In genomic region chr19:55636723-55637122, GRCh38 we compare ENCODE assay signal across 12 cellular contexts. TPM values are rescaled to one million over a fixed set of nuclear protein-coding genes. Genes with fewer than 3 reads are reported as not detected.
DNase-seq lines count a peak whose midpoint lies in the region; ATAC-seq and TF ChIP-seq lines count a peak whose summit lies in the region.
"Had no signal": no experiment of that assay in that cellular context is flagged by ENCODE, and none has a peak within 500 bp of the region (broad histone marks: within the 10 kb centered on the region; RNA-seq: fewer than 3 reads in every experiment).

No MANE protein-coding gene starts in this region.

- WGBS in neuronal stem cell (ENCODE audit: extremely low coverage in 2 of 2, insufficient read length in 2 of 2, insufficient replicate concordance in 1 of 2), 2 donors: no CpG with 5 or more reads among the region's 4 CpGs
- WGBS in gastroesophageal sphincter (ENCODE audit: low coverage in 1 of 2), 2 donors: 71 to 100% methylated on average over 1 to 4 of the region's 4 CpGs

- intact Hi-C loops in Caco-2 (cut with micrococcal nuclease; ENCODE audit: unreplicated experiment): loop anchor here (10.0 kb wide), 1 partner anchor 252 kb away; the partner anchor contains the start of genes RPL28 and TMEM238
- intact Hi-C loops in breast epithelium (cut with DNase I; ENCODE audit: low total_unique reads): no loop called here

- CTCF ChIA-PET in Caco-2 (lab: Charles Lee): interaction anchor here (0.6 kb wide), 1 partner anchor 212 kb away, joined by 3 read pairs; no protein-coding TSS in a partner anchor

- peaks cover 42% of the 10 kb centered on the region for H3K4me1 Mint-ChIP-seq in Caco-2 (ENCODE audit: low read depth, unreplicated experiment)

- no peak overlapping the region for H2BK5ac ChIP-seq in neuronal stem cell (ENCODE audit: low read length)

- H3K79me1 ChIP-seq in neuronal stem cell (ENCODE audit: low read depth, low read length): peaks cover 26% of the 10 kb centered on the region

- no peak overlapping the region for H4K8ac ChIP-seq in neuronal stem cell (ENCODE audit: low read depth, low read length)

- H3F3A ChIP-seq in Loucy (ENCODE audit: low read depth): no peaks in the 10 kb centered on the region

- H3K4me2 ChIP-seq in Loucy (ENCODE audit: low read depth, low read length, poor library complexity, severe bottlenecking): peak overlapping the region; percentile 99
- no peak overlapping the region for H3K4me2 ChIP-seq in neuronal stem cell (ENCODE audit: insufficient read depth, low read length, poor library complexity, severe bottlenecking)

- in situ Hi-C loops in brain microvascular endothelial cell (cut with HindIII; ENCODE audit: low pct_ligation_motif_present, low sequenced_read_pairs): no loop called here

- no peak overlapping the region for H2BK15ac ChIP-seq in neuronal stem cell (ENCODE audit: low read length)

- peak overlapping the region; percentile 99 to 100 for H3K27ac ChIP-seq in breast epithelium
- no peak overlapping the region for H3K27ac ChIP-seq in neuronal stem cell (replicated peaks; ENCODE audit: low read length)
- H3K27ac ChIP-seq in brain microvascular endothelial cell: no peak overlapping the region
- H3K27ac ChIP-seq in gastroesophageal sphincter: peak overlapping the region in 2 of 4 donors; percentile 9 to 96

- no peaks in the 10 kb centered on the region for H3K27me3 Mint-ChIP-seq in Caco-2 (ENCODE audit: insufficient read depth, unreplicated experiment)

- H3K4me3 ChIP-seq in Caco-2 (ENCODE audit: low read depth, low read length): no peak overlapping the region
- H3K4me3 ChIP-seq in Loucy (ENCODE audit: low read length, poor library complexity, severe bottlenecking): peak overlapping the region; percentile 96
- H3K4me3 ChIP-seq in breast epithelium: peak overlapping the region in 2 of 3 donors; percentile 98 to 100
- peak overlapping the region in 1 of 2 donors; percentile 92 for H3K4me3 ChIP-seq in neuronal stem cell (ENCODE audit: low read length in 2 of 2)
- H3K4me3 ChIP-seq in brain microvascular endothelial cell (ENCODE audit: low read depth, low read length): no peak overlapping the region
- peak overlapping the region in 1 of 2 donors; percentile 97 for H3K4me3 ChIP-seq in gastroesophageal sphincter
- H3K4me3 ChIP-seq: mucosa of descending colon had no signal

- no TSS peak for BruUV-seq in Caco-2 (replicated peaks; lab: Mats Ljungman, UMichigan)

- peaks cover 46% of the 10 kb centered on the region for H3K79me2 ChIP-seq in Loucy (ENCODE audit: insufficient read depth, low read length)

- H3K9ac ChIP-seq in Loucy (ENCODE audit: low read depth, low read length, poor library complexity, severe bottlenecking) (peak overlapping the region; percentile 96), neuronal stem cell (ENCODE audit: low read depth, low read length, poor library complexity) (no peak overlapping the region)

- H2BK12ac ChIP-seq in neuronal stem cell (ENCODE audit: low read length): no peak overlapping the region

- no peaks in the 10 kb centered on the region for H3K9me2 ChIP-seq in Loucy (replicated peaks; ENCODE audit: low read depth, low read length)

- no peak overlapping the region for H2BK120ac ChIP-seq in neuronal stem cell (ENCODE audit: low read depth, low read length)

- peak overlapping the region; percentile 91 for H3K4me3 Mint-ChIP-seq in Caco-2 (ENCODE audit: unreplicated experiment)

- no peak overlapping the region for H3K14ac ChIP-seq in neuronal stem cell (ENCODE audit: low read length)

- H2AK5ac ChIP-seq in neuronal stem cell (ENCODE audit: low read depth, low read length): no peak overlapping the region

- no peak for TF ChIP-seq EP300 in gastroesophageal sphincter (IDR thresholded peaks at IDR 0.05)

- H2AFZ ChIP-seq in Loucy (ENCODE audit: low read length) (no peak overlapping the region), neuronal stem cell (ENCODE audit: low read length) (no peak overlapping the region)

- H3K27me3 ChIP-seq in Caco-2 (replicated peaks; ENCODE audit: control insufficient read depth, insufficient read depth, low read length) (no peaks in the 10 kb centered on the region), Loucy (ENCODE audit: insufficient read depth, low read length, poor library complexity, severe bottlenecking) (no peaks in the 10 kb centered on the region), breast epithelium (no peaks in the 10 kb centered on the region), neuronal stem cell (ENCODE audit: control insufficient read depth in 3 of 3, insufficient read depth in 3 of 3, low read depth in 1 of 3, low read length in 3 of 3) (no peaks in the 10 kb centered on the region), brain microvascular endothelial cell (replicated peaks) (no peaks in the 10 kb centered on the region), gastroesophageal sphincter (no peaks in the 10 kb centered on the region)

- H4K91ac ChIP-seq in neuronal stem cell (ENCODE audit: low read depth, low read length, poor library complexity): no peak overlapping the region

- no peak for DNase-seq in Caco-2
- no peak for DNase-seq in breast epithelium (ENCODE audit: low spot score in 2 of 2)
- no peak for DNase-seq in neuronal stem cell (ENCODE audit: low spot score)
- no peak for DNase-seq in brain microvascular endothelial cell
- DNase-seq: cerebellar nuclear complex, NCI-H1436 treated with DMSO at 0.1 percent for 48 hours had no signal

- H3K9me3 Mint-ChIP-seq in Caco-2 (ENCODE audit: unreplicated experiment): no peaks in the 10 kb centered on the region

- 0 out of 2 replicates have a peak, but pooled peaks cover 2% of the 10 kb centered on the region for H3K36me3 ChIP-seq in Caco-2 (ENCODE audit: control insufficient read depth, insufficient read depth, low read length)
- H3K36me3 ChIP-seq in Loucy (ENCODE audit: insufficient read depth, low read length): no peaks in the 10 kb centered on the region
- H3K36me3 ChIP-seq in breast epithelium: no peaks in the 10 kb centered on the region
- peaks cover 0 to 7% of the 10 kb centered on the region in 2 donors for H3K36me3 ChIP-seq in neuronal stem cell (replicated peaks in 1 of 2; ENCODE audit: control insufficient read depth in 2 of 2, insufficient read depth in 2 of 2, low read length in 2 of 2)
- no peaks in the 10 kb centered on the region for H3K36me3 ChIP-seq in brain microvascular endothelial cell (replicated peaks)
- H3K36me3 ChIP-seq in gastroesophageal sphincter: no peaks in the 10 kb centered on the region

- H3K9me3 ChIP-seq in Caco-2: no peaks in the 10 kb centered on the region
- H3K9me3 ChIP-seq in Loucy (ENCODE audit: insufficient read depth, low read depth, low read length): no peaks in the 10 kb centered on the region
- H3K9me3 ChIP-seq in breast epithelium: no peaks in the 10 kb centered on the region
- H3K9me3 ChIP-seq in neuronal stem cell (replicated peaks in 1 of 2; ENCODE audit: control insufficient read depth in 2 of 2, insufficient read depth in 1 of 2, low read depth in 1 of 2, low read length in 2 of 2): no peaks in the 10 kb centered on the region
- H3K9me3 ChIP-seq in gastroesophageal sphincter: no peaks in the 10 kb centered on the region
- H3K9me3 ChIP-seq: mucosa of descending colon had no signal

- H4K20me1 ChIP-seq in Loucy (ENCODE audit: insufficient read depth, low read length, poor library complexity, severe bottlenecking): peaks cover 8% of the 10 kb centered on the region

- peaks cover 73% of the 10 kb centered on the region for H3K36me3 Mint-ChIP-seq in Caco-2 (ENCODE audit: insufficient read depth, unreplicated experiment)

- H3K18ac ChIP-seq in neuronal stem cell (ENCODE audit: low read length): no peak overlapping the region

- POLR2A ChIA-PET in Caco-2 (lab: Charles Lee): interaction anchor here (0.7 kb wide), 1 partner anchor 1226 kb away, joined by 3 read pairs; no protein-coding TSS in a partner anchor

- H3K23ac ChIP-seq in neuronal stem cell (ENCODE audit: low read depth, low read length, poor library complexity): peak overlapping the region; percentile 50

- no peak overlapping the region for H3K27ac Mint-ChIP-seq in Caco-2 (ENCODE audit: unreplicated experiment)

- ATAC-seq in HG03135 (IDR thresholded peaks at IDR 0.05; ENCODE audit: unreplicated experiment): no peak
- no peak for ATAC-seq in gastroesophageal sphincter
- ATAC-seq in GM19023 (IDR thresholded peaks at IDR 0.05; ENCODE audit: unreplicated experiment): no peak
- ATAC-seq: mucosa of descending colon, Right ventricle myocardium inferior had no signal

- no peak for TF ChIP-seq CTCF in Caco-2 (IDR thresholded peaks at IDR 0.05; ENCODE audit: insufficient read depth in 1 of 2, low read depth in 1 of 2, low read length in 1 of 2, severe bottlenecking in 1 of 2, unreplicated experiment in 1 of 2)
- TF ChIP-seq CTCF in Loucy (conservative IDR thresholded peaks at IDR 0.05; ENCODE audit: low read length): no peak
- TF ChIP-seq CTCF in breast epithelium (IDR thresholded peaks at IDR 0.05): no peak
- TF ChIP-seq CTCF in brain microvascular endothelial cell (IDR thresholded peaks at IDR 0.05; ENCODE audit: low read depth, low read length, missing control alignments): no peak
- no peak for TF ChIP-seq CTCF in gastroesophageal sphincter (IDR thresholded peaks at IDR 0.05)

- no peak overlapping the region for H3K4ac ChIP-seq in neuronal stem cell (ENCODE audit: low read length)

- TF ChIP-seq POLR2A in breast epithelium (IDR thresholded peaks at IDR 0.05) (no peak), gastroesophageal sphincter (IDR thresholded peaks at IDR 0.05) (no peak)

- H3K4me1 ChIP-seq in Caco-2: peaks cover 16% of the 10 kb centered on the region
- peaks cover 37% of the 10 kb centered on the region for H3K4me1 ChIP-seq in Loucy (ENCODE audit: insufficient read depth, low read length, poor library complexity, severe bottlenecking)
- H3K4me1 ChIP-seq in breast epithelium: peaks cover under 1 to 3% of the 10 kb centered on the region in 2 donors
- H3K4me1 ChIP-seq in neuronal stem cell (ENCODE audit: control insufficient read depth in 2 of 2, insufficient read depth in 1 of 2, low read depth in 1 of 2, low read length in 2 of 2): peaks cover 17 to 18% of the 10 kb centered on the region in 2 donors
- H3K4me1 ChIP-seq in gastroesophageal sphincter: peaks cover 5 to 85% (median 47%) of the 10 kb centered on the region in 3 donors

RNA-seq across cellular contexts. Expression of gene ZNF580, which starts 4.1 kb away (rescaled TPM):
- total RNA-seq in Caco-2 (2022): 38.5 and 41.4 TPM in 2 replicates
- total RNA-seq in breast epithelium: 10 to 100 TPM; 21.0 to 24.3 (median 22.4) TPM
- polyA plus RNA-seq in neuronal stem cell (2013, experiment 1 of 2): 42.3 TPM
- polyA plus RNA-seq in neuronal stem cell (2013, experiment 2 of 2): 43.4 TPM
- total RNA-seq in gastroesophageal sphincter: 10 to 100 TPM; 28.9 to 44.1 (median 35.2) TPM

RNA-seq across cellular contexts. Expression of gene ZNF581, which starts 6.7 kb away (rescaled TPM):
- total RNA-seq in Caco-2 (2022) (46.2 and 47.4 TPM in 2 replicates), breast epithelium (10 to 100 TPM; 10.7 to 16.8 (median 16.7) TPM), gastroesophageal sphincter (10 to 100 TPM in 3 of 4 donors, 1 to 10 TPM in 1; 8.4 to 17.5 (median 11.4) TPM)
- 37.9 TPM for polyA plus RNA-seq in neuronal stem cell (2013, experiment 1 of 2)
- polyA plus RNA-seq in neuronal stem cell (2013, experiment 2 of 2): 37.2 TPM

RNA-seq across cellular contexts. Expression of gene CCDC106, which starts 11.3 kb away (rescaled TPM):
- total RNA-seq in Caco-2 (2022): 17.4 and 17.6 TPM in 2 replicates
- total RNA-seq in breast epithelium: 10 to 100 TPM in 2 of 3 donors, 1 to 10 TPM in 1; 7.9 to 10.5 (median 10.2) TPM
- polyA plus RNA-seq in neuronal stem cell (2013, experiment 1 of 2): 19.8 TPM
- polyA plus RNA-seq in neuronal stem cell (2013, experiment 2 of 2): 19.8 TPM
- total RNA-seq in gastroesophageal sphincter: 10 to 100 TPM; 11.4 to 28.5 (median 15.5) TPM

RNA-seq across cellular contexts. Expression of gene ZNF784, which starts 12.4 kb away (rescaled TPM):
- 8.5 and 10.2 TPM in 2 replicates for total RNA-seq in Caco-2 (2022)
- total RNA-seq in breast epithelium: 1 to 10 TPM; 2.6 to 6.7 (median 4.9) TPM
- 6.9 TPM for polyA plus RNA-seq in neuronal stem cell (2013, experiment 1 of 2)
- 6.6 TPM for polyA plus RNA-seq in neuronal stem cell (2013, experiment 2 of 2)
- total RNA-seq in gastroesophageal sphincter: 1 to 10 TPM in 3 of 4 donors, under 1 TPM in 1; 0.54 to 8.1 (median 4.8) TPM

RNA-seq across cellular contexts. Expression of gene U2AF2, which starts 18.1 kb away (rescaled TPM):
- total RNA-seq in Caco-2 (2022) (289 TPM in 2 replicates), breast epithelium (10 to 100 TPM; 82.5 to 93.4 (median 85.3) TPM), gastroesophageal sphincter (10 to 100 TPM; 68.9 to 97.9 (median 91.4) TPM)
- polyA plus RNA-seq in neuronal stem cell (2013, experiment 1 of 2): 155 TPM
- 147 TPM for polyA plus RNA-seq in neuronal stem cell (2013, experiment 2 of 2)

Comparison
In these comparisons a context has a peak if more than half of its experiments do, and no peak if none do; other contexts are left out.
1. H3K4me3 ChIP-seq: peak in Loucy (single experiment) and breast epithelium (2 of 3); none in Caco-2 (single experiment) and brain microvascular endothelial cell (single experiment).
2. H3K27ac ChIP-seq: peak in breast epithelium (2 of 2); none in neuronal stem cell (single experiment) and brain microvascular endothelial cell (single experiment).